Comparison of ENCODE assay signal across 1 cellular context in the genomic region with DNA sequence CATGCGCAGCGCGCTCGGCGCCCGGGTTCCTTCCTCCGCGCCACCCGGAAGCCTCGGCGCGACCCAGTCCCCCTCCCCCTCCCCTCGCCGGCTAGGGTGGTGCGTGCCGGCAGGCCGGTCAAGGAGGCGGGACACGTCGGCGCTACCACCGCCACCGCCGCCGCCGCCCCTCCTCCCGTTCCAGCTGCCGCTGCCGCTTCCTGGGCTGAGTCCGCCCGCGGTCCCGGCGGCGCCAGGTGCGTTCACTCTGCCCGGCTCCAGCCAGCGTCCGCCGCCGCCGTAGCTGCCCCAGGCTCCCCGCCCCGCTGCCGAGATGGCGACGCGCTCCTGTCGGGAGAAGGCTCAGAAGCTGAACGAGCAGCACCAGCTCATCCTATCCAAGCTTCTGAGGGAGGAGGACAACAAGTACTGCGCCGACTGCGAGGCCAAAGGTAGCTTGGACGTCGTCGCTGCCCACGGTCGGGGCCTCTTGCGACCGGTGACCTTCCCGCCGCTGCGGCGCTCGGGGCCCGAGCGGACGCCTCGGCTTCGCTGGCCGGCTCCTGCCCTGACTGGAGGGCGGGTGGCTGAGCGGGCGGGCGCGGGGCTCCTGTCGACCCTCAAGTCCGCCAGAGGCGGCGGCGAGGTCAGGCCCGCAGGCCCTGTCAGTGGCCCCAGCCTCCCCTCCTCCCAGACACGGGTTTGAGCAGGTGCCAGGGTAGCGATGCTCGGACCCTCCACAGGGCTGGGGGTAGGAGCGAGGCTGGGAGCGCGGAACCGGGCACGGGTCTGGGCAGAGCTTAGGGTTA.
TF ChIP-seq lines count a peak whose summit lies in the region.

Gene SMAP1 (plus strand): TSS at position 173 of the 788 bp plus-strand sequence. CDS start 141 bp downstream, at position 314.

TF ChIP-seq in K562, 482 proteins besides CTCF, POLR2A, EP300 and RAD21 (continued from another document and continues in another):
- TF ChIP-seq, protein P1, sequence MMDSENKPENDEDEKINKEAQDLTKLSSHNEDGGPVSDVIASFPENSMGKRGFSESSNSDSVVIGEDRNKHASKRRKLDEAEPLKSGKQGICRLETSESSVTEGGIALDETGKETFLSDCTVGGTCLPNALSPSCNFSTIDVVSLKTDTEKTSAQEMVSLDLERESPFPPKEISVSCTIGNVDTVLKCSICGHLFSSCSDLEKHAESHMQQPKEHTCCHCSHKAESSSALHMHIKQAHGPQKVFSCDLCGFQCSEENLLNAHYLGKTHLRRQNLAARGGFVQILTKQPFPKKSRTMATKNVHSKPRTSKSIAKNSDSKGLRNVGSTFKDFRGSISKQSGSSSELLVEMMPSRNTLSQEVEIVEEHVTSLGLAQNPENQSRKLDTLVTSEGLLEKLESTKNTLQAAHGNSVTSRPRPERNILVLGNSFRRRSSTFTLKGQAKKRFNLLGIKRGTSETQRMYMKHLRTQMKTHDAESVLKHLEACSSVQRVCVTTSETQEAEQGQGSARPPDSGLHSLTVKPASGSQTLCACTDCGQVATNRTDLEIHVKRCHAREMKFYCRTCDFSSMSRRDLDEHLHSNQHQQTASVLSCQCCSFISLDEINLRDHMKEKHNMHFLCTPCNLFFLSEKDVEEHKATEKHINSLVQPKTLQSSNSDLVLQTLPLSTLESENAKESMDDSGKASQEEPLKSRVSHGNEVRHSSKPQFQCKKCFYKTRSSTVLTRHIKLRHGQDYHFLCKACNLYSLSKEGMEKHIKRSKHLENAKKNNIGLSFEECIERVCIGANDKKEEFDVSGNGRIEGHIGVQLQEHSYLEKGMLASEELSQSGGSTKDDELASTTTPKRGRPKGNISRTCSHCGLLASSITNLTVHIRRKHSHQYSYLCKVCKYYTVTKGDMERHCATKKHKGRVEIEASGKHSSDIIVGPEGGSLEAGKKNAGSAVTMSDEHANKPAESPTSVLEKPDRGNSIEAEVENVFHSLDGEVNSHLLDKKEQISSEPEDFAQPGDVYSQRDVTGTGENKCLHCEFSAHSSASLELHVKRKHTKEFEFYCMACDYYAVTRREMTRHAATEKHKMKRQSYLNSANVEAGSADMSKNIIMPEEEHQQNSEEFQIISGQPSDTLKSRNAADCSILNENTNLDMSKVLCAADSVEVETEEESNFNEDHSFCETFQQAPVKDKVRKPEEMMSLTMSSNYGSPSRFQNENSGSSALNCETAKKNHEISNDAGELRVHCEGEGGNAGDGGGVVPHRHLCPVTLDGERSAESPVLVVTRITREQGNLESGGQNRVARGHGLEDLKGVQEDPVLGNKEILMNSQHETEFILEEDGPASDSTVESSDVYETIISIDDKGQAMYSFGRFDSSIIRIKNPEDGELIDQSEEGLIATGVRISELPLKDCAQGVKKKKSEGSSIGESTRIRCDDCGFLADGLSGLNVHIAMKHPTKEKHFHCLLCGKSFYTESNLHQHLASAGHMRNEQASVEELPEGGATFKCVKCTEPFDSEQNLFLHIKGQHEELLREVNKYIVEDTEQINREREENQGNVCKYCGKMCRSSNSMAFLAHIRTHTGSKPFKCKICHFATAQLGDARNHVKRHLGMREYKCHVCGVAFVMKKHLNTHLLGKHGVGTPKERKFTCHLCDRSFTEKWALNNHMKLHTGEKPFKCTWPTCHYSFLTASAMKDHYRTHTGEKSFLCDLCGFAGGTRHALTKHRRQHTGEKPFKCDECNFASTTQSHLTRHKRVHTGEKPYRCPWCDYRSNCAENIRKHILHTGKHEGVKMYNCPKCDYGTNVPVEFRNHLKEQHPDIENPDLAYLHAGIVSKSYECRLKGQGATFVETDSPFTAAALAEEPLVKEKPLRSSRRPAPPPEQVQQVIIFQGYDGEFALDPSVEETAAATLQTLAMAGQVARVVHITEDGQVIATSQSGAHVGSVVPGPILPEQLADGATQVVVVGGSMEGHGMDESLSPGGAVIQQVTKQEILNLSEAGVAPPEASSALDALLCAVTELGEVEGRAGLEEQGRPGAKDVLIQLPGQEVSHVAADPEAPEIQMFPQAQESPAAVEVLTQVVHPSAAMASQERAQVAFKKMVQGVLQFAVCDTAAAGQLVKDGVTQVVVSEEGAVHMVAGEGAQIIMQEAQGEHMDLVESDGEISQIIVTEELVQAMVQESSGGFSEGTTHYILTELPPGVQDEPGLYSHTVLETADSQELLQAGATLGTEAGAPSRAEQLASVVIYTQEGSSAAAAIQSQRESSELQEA (IDR thresholded peaks at IDR 0.05; ENCODE audit: low read depth): no peak
- TF ChIP-seq, protein P2, sequence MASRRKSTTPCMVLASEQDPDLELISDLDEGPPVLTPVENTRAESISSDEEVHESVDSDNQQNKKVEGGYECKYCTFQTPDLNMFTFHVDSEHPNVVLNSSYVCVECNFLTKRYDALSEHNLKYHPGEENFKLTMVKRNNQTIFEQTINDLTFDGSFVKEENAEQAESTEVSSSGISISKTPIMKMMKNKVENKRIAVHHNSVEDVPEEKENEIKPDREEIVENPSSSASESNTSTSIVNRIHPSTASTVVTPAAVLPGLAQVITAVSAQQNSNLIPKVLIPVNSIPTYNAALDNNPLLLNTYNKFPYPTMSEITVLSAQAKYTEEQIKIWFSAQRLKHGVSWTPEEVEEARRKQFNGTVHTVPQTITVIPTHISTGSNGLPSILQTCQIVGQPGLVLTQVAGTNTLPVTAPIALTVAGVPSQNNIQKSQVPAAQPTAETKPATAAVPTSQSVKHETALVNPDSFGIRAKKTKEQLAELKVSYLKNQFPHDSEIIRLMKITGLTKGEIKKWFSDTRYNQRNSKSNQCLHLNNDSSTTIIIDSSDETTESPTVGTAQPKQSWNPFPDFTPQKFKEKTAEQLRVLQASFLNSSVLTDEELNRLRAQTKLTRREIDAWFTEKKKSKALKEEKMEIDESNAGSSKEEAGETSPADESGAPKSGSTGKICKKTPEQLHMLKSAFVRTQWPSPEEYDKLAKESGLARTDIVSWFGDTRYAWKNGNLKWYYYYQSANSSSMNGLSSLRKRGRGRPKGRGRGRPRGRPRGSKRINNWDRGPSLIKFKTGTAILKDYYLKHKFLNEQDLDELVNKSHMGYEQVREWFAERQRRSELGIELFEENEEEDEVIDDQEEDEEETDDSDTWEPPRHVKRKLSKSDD (conservative IDR thresholded peaks at IDR 0.05; ENCODE audit: low read length): no peak
- TF ChIP-seq MXI1 (IDR thresholded peaks at IDR 0.05; ENCODE audit: low read depth, low read length) (no peak), MCM5 (IDR thresholded peaks at IDR 0.05; ENCODE audit: low read depth) (no peak), SRF (CRISPR knock-in tag; IDR thresholded peaks at IDR 0.05) (no peak; a peak in 1 of 4 replicates), ZKSCAN1 (IDR thresholded peaks at IDR 0.05; ENCODE audit: low read depth, low read length) (no peak), SIRT6 (IDR thresholded peaks at IDR 0.05; ENCODE audit: low read depth, low read length) (no peak), CBX5 (IDR thresholded peaks at IDR 0.05; ENCODE audit: borderline replicate concordance, low read depth) (no peak), ETV6 (IDR thresholded peaks at IDR 0.05; ENCODE audit: borderline replicate concordance in 1 of 2, low read depth in 2 of 2, low read length in 1 of 2) (no peak), ETV6 (CRISPR knock-in tag; IDR thresholded peaks at IDR 0.05; ENCODE audit: borderline replicate concordance) (no peak), STAG1 (CRISPR knock-in tag; IDR thresholded peaks at IDR 0.05; ENCODE audit: borderline replicate concordance) (no peak), HSF4 (CRISPR knock-in tag; IDR thresholded peaks at IDR 0.05; ENCODE audit: borderline replicate concordance) (no peak), SMAD1 (IDR thresholded peaks at IDR 0.05; ENCODE audit: low read depth, low read length, partially characterized antibody) (no peak), SPI1 (IDR thresholded peaks at IDR 0.05; ENCODE audit: borderline replicate concordance, low read depth, low read length) (0 out of 2 replicates have a peak, but pooled peaks have one; percentile 23), HINFP (tag; conservative IDR thresholded peaks at IDR 0.05; ENCODE audit: low read depth) (no peak), ZNF165 (CRISPR knock-in tag; IDR thresholded peaks at IDR 0.05; ENCODE audit: borderline replicate concordance) (no peak), ZFP30 (CRISPR knock-in tag; IDR thresholded peaks at IDR 0.05; ENCODE audit: borderline replicate concordance) (no peak), XRCC5 (IDR thresholded peaks at IDR 0.05; ENCODE audit: low read depth, low read length) (no peak), LCOR (CRISPR knock-in tag; IDR thresholded peaks at IDR 0.05) (no peak), COPS2 (conservative IDR thresholded peaks at IDR 0.05) (no peak), ZNF174 (CRISPR knock-in tag; IDR thresholded peaks at IDR 0.05) (no peak), DEAF1 (CRISPR knock-in tag; IDR thresholded peaks at IDR 0.05) (0 out of 2 replicates have a peak, but pooled peaks have one; percentile 2), SMARCB1 (IDR thresholded peaks at IDR 0.05; ENCODE audit: insufficient read length, low read depth) (no peak), GTF3C2 (IDR thresholded peaks at IDR 0.05; ENCODE audit: borderline replicate concordance, extremely low read depth, insufficient read length) (no peak), SRSF9 (IDR thresholded peaks at IDR 0.05; ENCODE audit: borderline replicate concordance, low read depth, low read length) (no peak), DDX20 (tag; IDR thresholded peaks at IDR 0.05; ENCODE audit: low read depth) (no peak), TAF15 (IDR thresholded peaks at IDR 0.05; ENCODE audit: low read depth, low read length) (no peak), TSC22D4 (tag; IDR thresholded peaks at IDR 0.05) (no peak), DIDO1 (tag; IDR thresholded peaks at IDR 0.05; ENCODE audit: low read depth) (no peak), ZNF507 (tag; conservative IDR thresholded peaks at IDR 0.05) (no peak), BCL6 (CRISPR knock-in tag; IDR thresholded peaks at IDR 0.05) (no peak), TCF3 (CRISPR knock-in tag; IDR thresholded peaks at IDR 0.05) (no peak; the same call in 1 of the 2 replicates)
- TF ChIP-seq, protein P3, sequence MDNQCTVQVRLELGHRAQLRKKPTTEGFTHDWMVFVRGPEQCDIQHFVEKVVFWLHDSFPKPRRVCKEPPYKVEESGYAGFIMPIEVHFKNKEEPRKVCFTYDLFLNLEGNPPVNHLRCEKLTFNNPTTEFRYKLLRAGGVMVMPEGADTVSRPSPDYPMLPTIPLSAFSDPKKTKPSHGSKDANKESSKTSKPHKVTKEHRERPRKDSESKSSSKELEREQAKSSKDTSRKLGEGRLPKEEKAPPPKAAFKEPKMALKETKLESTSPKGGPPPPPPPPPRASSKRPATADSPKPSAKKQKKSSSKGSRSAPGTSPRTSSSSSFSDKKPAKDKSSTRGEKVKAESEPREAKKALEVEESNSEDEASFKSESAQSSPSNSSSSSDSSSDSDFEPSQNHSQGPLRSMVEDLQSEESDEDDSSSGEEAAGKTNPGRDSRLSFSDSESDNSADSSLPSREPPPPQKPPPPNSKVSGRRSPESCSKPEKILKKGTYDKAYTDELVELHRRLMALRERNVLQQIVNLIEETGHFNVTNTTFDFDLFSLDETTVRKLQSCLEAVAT (IDR thresholded peaks at IDR 0.05): no peak
- TF ChIP-seq, protein P4, sequence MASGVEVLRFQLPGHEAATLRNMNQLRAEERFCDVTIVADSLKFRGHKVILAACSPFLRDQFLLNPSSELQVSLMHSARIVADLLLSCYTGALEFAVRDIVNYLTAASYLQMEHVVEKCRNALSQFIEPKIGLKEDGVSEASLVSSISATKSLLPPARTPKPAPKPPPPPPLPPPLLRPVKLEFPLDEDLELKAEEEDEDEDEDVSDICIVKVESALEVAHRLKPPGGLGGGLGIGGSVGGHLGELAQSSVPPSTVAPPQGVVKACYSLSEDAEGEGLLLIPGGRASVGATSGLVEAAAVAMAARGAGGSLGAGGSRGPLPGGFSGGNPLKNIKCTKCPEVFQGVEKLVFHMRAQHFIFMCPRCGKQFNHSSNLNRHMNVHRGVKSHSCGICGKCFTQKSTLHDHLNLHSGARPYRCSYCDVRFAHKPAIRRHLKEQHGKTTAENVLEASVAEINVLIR (CRISPR knock-in tag; IDR thresholded peaks at IDR 0.05): no peak
